ENCODE assay signal across 9 cellular contexts in genomic region chr20:6178537-6178936, GRCh38. TPM values are rescaled to one million over a fixed set of nuclear protein-coding genes. Genes with fewer than 3 reads are reported as not detected.
DNase-seq lines count a peak whose midpoint lies in the region; ATAC-seq and TF ChIP-seq lines count a peak whose summit lies in the region.
"Had no signal": no experiment of that assay in that cellular context is flagged by ENCODE, and none has a peak within 500 bp of the region (broad histone marks: within the 10 kb centered on the region; RNA-seq: fewer than 3 reads in every experiment).

No MANE protein-coding gene starts in this region.

- no peaks in the 10 kb centered on the region for H3K9me3 Mint-ChIP-seq in activated naive CD8-positive, alpha-beta T cell treated with anti-CD3 and anti-CD28 coated beads, Interleukin-2, amount 50 U/mL, for 24 hours

- no peaks in the 10 kb centered on the region for H3K9me3 ChIP-seq in prostate gland
- H3K9me3 ChIP-seq in effector memory CD4-positive, alpha-beta T cell (ENCODE audit: control insufficient read depth, low read length): no peaks in the 10 kb centered on the region

- H3K4me1 Mint-ChIP-seq in activated naive CD8-positive, alpha-beta T cell treated with anti-CD3 and anti-CD28 coated beads, Interleukin-2, amount 50 U/mL, for 24 hours: no peaks in the 10 kb centered on the region
- H3K4me1 Mint-ChIP-seq: CD4-positive, CD25-positive, alpha-beta regulatory T cell had no signal

- H3K36me3 ChIP-seq in prostate gland: no peaks in the 10 kb centered on the region
- H3K36me3 ChIP-seq in effector memory CD4-positive, alpha-beta T cell (ENCODE audit: control insufficient read depth, insufficient read depth, low read length): no peaks in the 10 kb centered on the region

- TF ChIP-seq POLR2A in prostate gland (IDR thresholded peaks at IDR 0.05): no peak

- no peaks in the 10 kb centered on the region for H3K36me3 Mint-ChIP-seq in activated naive CD8-positive, alpha-beta T cell treated with anti-CD3 and anti-CD28 coated beads, Interleukin-2, amount 50 U/mL, for 24 hours (ENCODE audit: low read depth)
- H3K36me3 Mint-ChIP-seq: CD4-positive, CD25-positive, alpha-beta regulatory T cell had no signal

- DNase-seq in NCI-H2171 treated with DMSO at 0.1 percent for 48 hours (lab: John Stamatoyannopoulos, UW): peak; percentile 33
- DNase-seq in NCI-H2171 (lab: John Stamatoyannopoulos, UW): no peak
- DNase-seq in NCI-H2227 (lab: John Stamatoyannopoulos, UW; ENCODE audit: unreplicated experiment): peak; percentile 44
- DNase-seq in dedifferentiated amniotic fluid mesenchymal stem cell (ENCODE audit: extremely low spot score): peak; percentile 36
- no peak for DNase-seq in prostate gland (ENCODE audit: low spot score)
- no peak for DNase-seq in activated naive CD4-positive, alpha-beta T cell treated with Interleukin-2 at 50 U/mL for 16 hours
- DNase-seq in effector memory CD4-positive, alpha-beta T cell: no peak
- no peak for DNase-seq in activated naive CD8-positive, alpha-beta T cell treated with anti-CD3 and anti-CD28 coated beads, Interleukin-2, amount 50 U/mL, for 24 hours
- DNase-seq: CD4-positive, CD25-positive, alpha-beta regulatory T cell had no signal

- peaks cover 8% of the 10 kb centered on the region for H3K27me3 Mint-ChIP-seq in activated naive CD8-positive, alpha-beta T cell treated with anti-CD3 and anti-CD28 coated beads, Interleukin-2, amount 50 U/mL, for 24 hours

- no peaks in the 10 kb centered on the region for H3K4me1 ChIP-seq in prostate gland (replicated peaks)
- H3K4me1 ChIP-seq in effector memory CD4-positive, alpha-beta T cell (ENCODE audit: control insufficient read depth, insufficient read depth, low read length, poor library complexity, severe bottlenecking): no peaks in the 10 kb centered on the region

- H3K4me3 ChIP-seq in prostate gland: no peak overlapping the region
- no peak overlapping the region for H3K4me3 ChIP-seq in effector memory CD4-positive, alpha-beta T cell (ENCODE audit: insufficient read depth, low read depth, low read length, poor library complexity, severe bottlenecking)

- peak in 3 of 4 experiments; percentile 14 to 41 (median 31) for TF ChIP-seq CTCF in prostate gland (IDR thresholded peaks at IDR 0.05)

- H3K27ac Mint-ChIP-seq in activated naive CD8-positive, alpha-beta T cell treated with anti-CD3 and anti-CD28 coated beads, Interleukin-2, amount 50 U/mL, for 24 hours: no peak overlapping the region
- H3K27ac Mint-ChIP-seq: CD4-positive, CD25-positive, alpha-beta regulatory T cell had no signal

- H3K27me3 ChIP-seq in prostate gland (replicated peaks; ENCODE audit: insufficient read depth): no peaks in the 10 kb centered on the region
- H3K27me3 ChIP-seq in effector memory CD4-positive, alpha-beta T cell (replicated peaks; ENCODE audit: control insufficient read depth, insufficient read depth, low read length, poor library complexity, severe bottlenecking): no peaks in the 10 kb centered on the region

- no peak for ATAC-seq in activated naive CD8-positive, alpha-beta T cell treated with anti-CD3 and anti-CD28 coated beads, Interleukin-2, amount 50 U/mL, for 24 hours

- intact Hi-C loops in prostate gland (cut with DNase I): no loop called here

- no peak overlapping the region for H3K4me3 Mint-ChIP-seq in activated naive CD8-positive, alpha-beta T cell treated with anti-CD3 and anti-CD28 coated beads, Interleukin-2, amount 50 U/mL, for 24 hours
- H3K4me3 Mint-ChIP-seq: CD4-positive, CD25-positive, alpha-beta regulatory T cell had no signal

- no peak overlapping the region for H3K27ac ChIP-seq in prostate gland
- no peak overlapping the region for H3K27ac ChIP-seq in effector memory CD4-positive, alpha-beta T cell (ENCODE audit: insufficient read depth, low read length, poor library complexity, severe bottlenecking)

- 3% methylated on average over 3 of the region's 3 CpGs for WGBS in prostate gland

RNA-seq across cellular contexts. Expression of gene FERMT1, which starts 55.7 kb away (rescaled TPM):
- 10 to 100 TPM in 1 of 2 donors, 1 to 10 TPM in 1; 9.0 to 14.0 TPM for total RNA-seq in prostate gland
- total RNA-seq: CD4-positive, CD25-positive, alpha-beta regulatory T cell had no signal

Comparison
In these comparisons a context has a peak if more than half of its experiments do, and no peak if none do; other contexts are left out.
1. DNase-seq: peak in NCI-H2171 treated with DMSO at 0.1 percent for 48 hours (single experiment), NCI-H2227 (single experiment) and dedifferentiated amniotic fluid mesenchymal stem cell (single experiment); none in NCI-H2171 (single experiment), prostate gland (single experiment), activated naive CD4-positive, alpha-beta T cell treated with Interleukin-2 at 50 U/mL for 16 hours (single experiment), effector memory CD4-positive, alpha-beta T cell (0 of 3) and activated naive CD8-positive, alpha-beta T cell treated with anti-CD3 and anti-CD28 coated beads, Interleukin-2, amount 50 U/mL, for 24 hours (single experiment).